ENCODE assay signal across 1 cellular context in the genomic region with DNA sequence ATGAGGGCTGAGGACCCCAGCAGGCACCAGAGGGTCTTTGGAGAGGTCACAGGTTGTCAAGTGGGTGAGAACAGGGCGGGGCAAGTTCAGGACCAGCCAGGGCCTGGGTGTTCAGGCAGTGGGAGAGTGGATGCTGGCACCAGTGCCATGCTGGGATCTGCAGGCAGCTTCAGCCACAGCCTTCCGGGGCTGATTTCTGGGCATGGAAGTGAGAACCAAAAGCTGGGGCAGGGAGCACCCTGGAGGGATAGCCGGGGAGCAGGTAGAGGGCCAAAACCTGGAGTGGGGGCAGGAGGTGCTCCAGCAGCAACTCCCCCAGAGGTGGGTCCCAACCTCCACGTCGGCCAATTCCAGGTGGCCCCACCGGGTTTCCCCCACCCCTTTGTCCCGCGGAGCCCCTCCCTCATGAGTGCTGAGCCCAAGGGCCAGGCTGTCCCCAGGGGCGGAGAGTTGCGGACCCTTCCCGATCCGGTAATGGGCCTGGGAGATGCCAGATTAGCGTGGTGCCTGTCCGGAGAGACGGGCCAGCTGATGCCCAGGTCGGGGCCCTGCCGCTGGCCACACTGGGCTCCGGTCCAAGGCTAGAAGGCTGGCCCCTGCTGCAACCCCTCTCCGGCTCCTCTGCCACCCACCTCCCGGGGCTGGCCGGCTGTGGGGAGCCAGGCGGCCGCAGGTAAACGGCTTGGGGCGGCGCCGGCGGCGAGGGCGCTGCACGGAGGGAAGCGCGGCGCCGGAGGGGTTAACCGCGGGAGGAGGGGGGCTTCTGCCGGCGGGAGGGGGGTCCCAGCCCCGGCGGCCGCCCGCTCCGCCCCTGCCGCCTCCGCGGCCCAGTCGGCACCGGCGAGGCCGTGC.
TF ChIP-seq lines count a peak whose summit lies in the region.

KCNK4 (plus strand) TSS at position 409 of the 852 bp plus-strand sequence. CDS start 1,717 bp downstream, outside the sequence.

TF ChIP-seq in HepG2, 621 proteins besides CTCF, POLR2A, EP300 and RAD21 (continued from another document):
- peak; percentile 25 for TF ChIP-seq HNRNPLL (IDR thresholded peaks at IDR 0.05; ENCODE audit: low read depth, low read length, poor library complexity, severe bottlenecking)
